ENCODE assay signal across 23 cellular contexts in the genomic region with DNA sequence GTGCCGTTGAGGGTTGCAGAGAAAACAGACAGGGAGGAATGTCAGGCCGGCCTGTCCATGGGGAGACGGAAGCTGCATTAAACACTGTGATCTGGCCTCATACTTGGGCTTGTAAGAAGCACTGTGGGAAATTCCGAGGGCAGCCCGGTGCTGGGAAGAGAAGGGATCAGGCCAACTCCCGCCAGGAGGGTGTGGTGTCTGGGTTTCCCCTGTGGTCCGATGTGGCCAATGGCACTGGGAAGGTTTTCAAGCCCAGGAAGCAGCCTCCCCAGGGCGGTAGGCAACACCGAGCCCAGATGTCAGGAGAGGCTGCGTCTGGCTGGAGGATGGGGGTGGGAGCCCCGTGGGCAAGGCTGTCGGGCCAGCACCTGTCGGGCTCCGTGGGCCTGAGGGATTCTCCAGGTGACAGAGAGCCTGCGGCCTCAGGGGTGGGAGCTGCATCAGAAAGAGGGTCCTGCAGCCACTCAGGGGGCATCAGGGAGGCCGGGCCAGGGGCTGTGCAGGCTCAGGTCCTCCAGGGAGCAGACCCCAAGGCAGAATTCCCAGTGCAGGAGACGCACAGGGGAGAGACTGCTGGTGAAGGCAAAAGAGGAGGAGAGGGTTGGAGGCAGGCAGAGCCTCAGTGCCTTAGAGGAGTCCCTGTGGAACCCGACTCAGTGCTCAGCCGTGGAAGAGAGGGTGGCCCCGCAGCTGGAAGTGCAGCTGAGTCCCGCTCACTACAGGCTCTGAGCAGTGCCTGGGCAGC. TPM values are rescaled to one million over a fixed set of nuclear protein-coding genes. Genes with fewer than 3 reads are reported as not detected.
DNase-seq lines count a peak whose midpoint lies in the region; ATAC-seq and TF ChIP-seq lines count a peak whose summit lies in the region.
"Had no signal": no experiment of that assay in that cellular context is flagged by ENCODE, and none has a peak within 500 bp of the region (broad histone marks: within the 10 kb centered on the region; RNA-seq: fewer than 3 reads in every experiment).

No MANE protein-coding gene starts in this region.

- H3K9me3 ChIP-seq in esophagus muscularis mucosa, result no peaks in the 10 kb centered on the region

- no peak overlapping the region for H3K27ac ChIP-seq in esophagus muscularis mucosa (replicated peaks in 1 of 4)
- H3K27ac ChIP-seq: hepatocyte, HL-60, neural progenitor cell had no signal

- intact Hi-C loops in cardiac septum (cut with DNase I) (no loop called here), Right ventricle myocardium superior (cut with DNase I) (no loop called here), esophagus muscularis mucosa (cut with DNase I) (no loop called here)

- H3K36me3 Mint-ChIP-seq in endothelial cell (ENCODE audit: low read depth, unreplicated experiment), result no peaks in the 10 kb centered on the region
- H3K36me3 Mint-ChIP-seq: neural progenitor cell had no signal

- DNase-seq in cardiac septum (ENCODE audit: low spot score), result peak; percentile 76
- DNase-seq in Right ventricle myocardium superior, result no peak
- DNase-seq in RPMI7951 (ENCODE audit: low read depth), result peak; percentile 54
- DNase-seq in fibroblast of pulmonary artery (ENCODE audit: low read depth), result peak; percentile 4
- no peak for DNase-seq in Ammon's horn (ENCODE audit: low spot score)
- DNase-seq in GM19238 (ENCODE audit: insufficient read length, low spot score), result no peak
- DNase-seq in endothelial cell (ENCODE audit: low spot score), result no peak
- DNase-seq in esophagus muscularis mucosa (ENCODE audit: extremely low spot score), result no peak
- DNase-seq: caudate nucleus; effector CD4-positive, alpha-beta T cell; mesenchymal stem cell; MV-4-11; NCI-H2029 treated with DMSO at 0.1 percent for 48 hours; NCI-H510A treated with DMSO at 0.1 percent for 48 hours; stimulated activated naive B cell treated with anti-CD40 and anti-IgM and Interleukin-4, amounts not matched to agents 10 μg/mL and 1 μg/mL and 100 μg/mL, for 72 hours had no signal

- H3K36me3 ChIP-seq in esophagus muscularis mucosa, result no peaks in the 10 kb centered on the region
- H3K36me3 ChIP-seq: neural progenitor cell had no signal

- no peak overlapping the region for H3K27ac Mint-ChIP-seq in endothelial cell (ENCODE audit: unreplicated experiment)
- H3K27ac Mint-ChIP-seq: neural progenitor cell; stimulated activated naive B cell treated with anti-CD40 and anti-IgM and Interleukin-4, amounts not matched to agents 10 μg/mL and 1 μg/mL and 100 μg/mL, for 72 hours had no signal

- WGBS in esophagus muscularis mucosa, result 75% methylated on average over 9 of the region's 21 CpGs

- H3K4me3 ChIP-seq in fibroblast of pulmonary artery (replicated peaks; ENCODE audit: low read depth, low read length), result no peak overlapping the region
- H3K4me3 ChIP-seq in esophagus muscularis mucosa, result no peak overlapping the region
- H3K4me3 ChIP-seq: hepatocyte, neural progenitor cell had no signal

- ATAC-seq in Right ventricle myocardium superior (ENCODE audit: poor library complexity), result no peak
- ATAC-seq: stimulated activated naive B cell treated with anti-CD40 and anti-IgM and Interleukin-4, amounts not matched to agents 10 μg/mL and 1 μg/mL and 100 μg/mL, for 72 hours had no signal

- peaks cover 3% of the 10 kb centered on the region for H3K4me1 Mint-ChIP-seq in endothelial cell (ENCODE audit: unreplicated experiment)

- no peak for TF ChIP-seq EP300 in esophagus muscularis mucosa (IDR thresholded peaks at IDR 0.05)

- peaks cover 0 to 66% (median 0%) of the 10 kb centered on the region in 4 donors for H3K27me3 ChIP-seq in esophagus muscularis mucosa
- H3K27me3 ChIP-seq: hepatocyte, neural progenitor cell had no signal

- no peak for TF ChIP-seq CTCF in fibroblast of pulmonary artery (IDR thresholded peaks at IDR 0.05; ENCODE audit: low read length, missing control alignments)
- no peak for TF ChIP-seq CTCF in endothelial cell (IDR thresholded peaks at IDR 0.05; ENCODE audit: unreplicated experiment)
- no peak for TF ChIP-seq CTCF in esophagus muscularis mucosa (IDR thresholded peaks at IDR 0.05)

- H3K4me1 ChIP-seq in esophagus muscularis mucosa, result no peaks in the 10 kb centered on the region
- H3K4me1 ChIP-seq: neural progenitor cell had no signal

- no peak for TF ChIP-seq POLR2A in esophagus muscularis mucosa (IDR thresholded peaks at IDR 0.05; ENCODE audit: low read depth)

- no peaks in the 10 kb centered on the region for H3K9me3 Mint-ChIP-seq in endothelial cell (ENCODE audit: unreplicated experiment)
- H3K9me3 Mint-ChIP-seq: neural progenitor cell; stimulated activated naive B cell treated with anti-CD40 and anti-IgM and Interleukin-4, amounts not matched to agents 10 μg/mL and 1 μg/mL and 100 μg/mL, for 72 hours had no signal

- peaks cover 13% of the 10 kb centered on the region for H3K27me3 Mint-ChIP-seq in endothelial cell (ENCODE audit: unreplicated experiment)
- H3K27me3 Mint-ChIP-seq: activated naive CD8-positive, alpha-beta T cell; stimulated activated naive B cell treated with anti-CD40 and anti-IgM and Interleukin-4, amounts not matched to agents 10 μg/mL and 1 μg/mL and 100 μg/mL, for 72 hours had no signal

- no peak overlapping the region for H3K4me3 Mint-ChIP-seq in endothelial cell (ENCODE audit: unreplicated experiment)
- H3K4me3 Mint-ChIP-seq: activated naive CD8-positive, alpha-beta T cell; neural progenitor cell; stimulated activated naive B cell treated with anti-CD40 and anti-IgM and Interleukin-4, amounts not matched to agents 10 μg/mL and 1 μg/mL and 100 μg/mL, for 72 hours had no signal

RNA-seq across cellular contexts. Expression of gene UBASH3A, which starts 8.4 kb away (rescaled TPM):
- total RNA-seq in cardiac septum (not detected), Right ventricle myocardium superior (not detected), endothelial cell (ENCODE audit: unreplicated experiment) (not detected), esophagus muscularis mucosa (under 1 TPM in 3 of 4 donors, not detected in 1; 0.17 to 0.78 (median 0.50) TPM)
- not detected in 2 replicates for total RNA-seq in RPMI7951 (2014; rRNA removed; shearing (Covaris generic))
- total RNA-seq: H4, hepatocyte, kidney epithelial cell, pulmonary artery endothelial cell had no signal

RNA-seq across cellular contexts. Expression of gene TMPRSS3, which starts 16.2 kb away (rescaled TPM):
- total RNA-seq in cardiac septum (not detected), Right ventricle myocardium superior (not detected), endothelial cell (ENCODE audit: unreplicated experiment) (not detected), esophagus muscularis mucosa (not detected)
- not detected in 2 replicates for total RNA-seq in RPMI7951 (2014; rRNA removed; shearing (Covaris generic))
- total RNA-seq: pulmonary artery endothelial cell had no signal

RNA-seq across cellular contexts. Expression of gene TFF1, which starts 45.7 kb away (rescaled TPM):
- total RNA-seq in cardiac septum (not detected), Right ventricle myocardium superior (not detected), endothelial cell (ENCODE audit: unreplicated experiment) (not detected), esophagus muscularis mucosa (not detected)
- not detected in 2 replicates for total RNA-seq in RPMI7951 (2014; rRNA removed; shearing (Covaris generic))
- total RNA-seq: H4; kidney epithelial cell; pulmonary artery endothelial cell; T-helper 2 cell treated with Interferon-gamma antibody and Interleukin-4, amounts not matched to agents 100 ng/mL and 5 ng/mL, for 36 hours had no signal

Comparison
In these comparisons a context has a peak if more than half of its experiments do, and no peak if none do; other contexts are left out.
1. DNase-seq: peak in cardiac septum (single experiment), RPMI7951 (single experiment) and fibroblast of pulmonary artery (single experiment); none in Right ventricle myocardium superior (single experiment), Ammon's horn (single experiment), GM19238 (single experiment), endothelial cell (single experiment) and esophagus muscularis mucosa (single experiment).